In genomic region chr20:49823152-49823847, GRCh38 we compare ENCODE assay signal across 9 cellular contexts. TPM values are rescaled to one million over a fixed set of nuclear protein-coding genes. Genes with fewer than 3 reads are reported as not detected.
DNase-seq lines count a peak whose midpoint lies in the region; ATAC-seq and TF ChIP-seq lines count a peak whose summit lies in the region.
"Had no signal": no experiment of that assay in that cellular context is flagged by ENCODE, and none has a peak within 500 bp of the region (broad histone marks: within the 10 kb centered on the region; RNA-seq: fewer than 3 reads in every experiment).

No MANE protein-coding gene starts in this region.

- H3K27ac ChIP-seq in substantia nigra (ENCODE audit: low read depth, low read length, poor library complexity, severe bottlenecking): no peak overlapping the region
- H3K27ac ChIP-seq in osteoblast (ENCODE audit: low read depth, low read length): no peak overlapping the region

- peak overlapping the region; percentile 6 for H3K4me3 Mint-ChIP-seq in memory B cell

- H3K4me2 ChIP-seq in osteoblast (ENCODE audit: insufficient read depth, low read length): no peak overlapping the region

- no peaks in the 10 kb centered on the region for H3K27me3 ChIP-seq in osteoblast (ENCODE audit: insufficient read depth, low read length)

- peaks cover 23% of the 10 kb centered on the region for H3K4me1 Mint-ChIP-seq in memory B cell

- no peak overlapping the region for H3K4me3 ChIP-seq in osteoblast (ENCODE audit: insufficient read depth, low read length)

- peaks cover 18% of the 10 kb centered on the region for H3K4me1 ChIP-seq in osteoblast (ENCODE audit: insufficient read depth, low read length)

- TF ChIP-seq CTCF in osteoblast (IDR thresholded peaks at IDR 0.05; ENCODE audit: extremely low read depth, low read depth, low read length): no peak

- H3K79me2 ChIP-seq in osteoblast (ENCODE audit: insufficient read depth, low read length): peaks cover 7% of the 10 kb centered on the region

- H2AFZ ChIP-seq in osteoblast (ENCODE audit: low read length): no peak overlapping the region

- H4K20me1 ChIP-seq in osteoblast (ENCODE audit: insufficient read depth, low read length): no peaks in the 10 kb centered on the region

- H3K27me3 Mint-ChIP-seq in memory B cell: no peaks in the 10 kb centered on the region

- H3K36me3 Mint-ChIP-seq in activated naive CD4-positive, alpha-beta T cell treated with anti-CD3 and anti-CD28 coated beads, Interleukin-2, amount 50 U/mL, for 72 hours: peaks cover 14 to 45% of the 10 kb centered on the region in 2 donors
- H3K36me3 Mint-ChIP-seq in memory B cell: peaks cover 14% of the 10 kb centered on the region

- peak; percentile 87 to 95 for ATAC-seq in activated naive CD4-positive, alpha-beta T cell treated with anti-CD3 and anti-CD28 coated beads, Interleukin-2, amount 50 U/mL, for 72 hours
- peak; percentile 88 for ATAC-seq in memory B cell (ENCODE audit: low read depth)

- DNase-seq in stimulated activated CD4-positive, alpha-beta T cell treated with anti-CD3 and anti-CD28 coated beads, Interleukin-2, amount 100 ng/mL, for 4 hours (ENCODE audit: low read depth): peak; percentile 11
- DNase-seq in stimulated activated CD4-positive, alpha-beta T cell treated with anti-CD3 and anti-CD28 coated beads, Interleukin-12 subunit alpha, Interleukin-12 subunit beta, amount 100 ng/mL, for 4 hours: no peak
- DNase-seq in activated naive CD4-positive, alpha-beta T cell treated with anti-CD3 and anti-CD28 coated beads, Interleukin-2, amount 50 U/mL, for 72 hours (ENCODE audit: low spot score in 2 of 2): no peak
- DNase-seq in memory B cell (ENCODE audit: low spot score in 2 of 2) (no peak), NCI-H1930 (lab: John Stamatoyannopoulos, UW) (no peak), substantia nigra (lab: John Stamatoyannopoulos, UW) (no peak), NK-92 (lab: John Stamatoyannopoulos, UW; ENCODE audit: unreplicated experiment) (no peak), osteoblast (ENCODE audit: insufficient read length, low spot score, missing footprints) (no peak)
- DNase-seq: NCI-H446 treated with DMSO at 0.1 percent for 48 hours had no signal

- no peaks in the 10 kb centered on the region for H3K9me3 ChIP-seq in osteoblast (ENCODE audit: low read depth, low read length)

- H3K27ac Mint-ChIP-seq in activated naive CD4-positive, alpha-beta T cell treated with anti-CD3 and anti-CD28 coated beads, Interleukin-2, amount 50 U/mL, for 72 hours: peak overlapping the region; percentile 80 to 90
- peak overlapping the region; percentile 72 for H3K27ac Mint-ChIP-seq in memory B cell

- H3K36me3 ChIP-seq in osteoblast (ENCODE audit: insufficient read depth, low read length): peaks cover 34% of the 10 kb centered on the region

- peaks cover 0 to 7% of the 10 kb centered on the region in 2 donors for H3K9me3 Mint-ChIP-seq in activated naive CD4-positive, alpha-beta T cell treated with anti-CD3 and anti-CD28 coated beads, Interleukin-2, amount 50 U/mL, for 72 hours
- H3K9me3 Mint-ChIP-seq in memory B cell: no peaks in the 10 kb centered on the region

RNA-seq across cellular contexts. Expression of gene SLC9A8, which starts 10.7 kb away (rescaled TPM):
- total RNA-seq in activated naive CD4-positive, alpha-beta T cell treated with anti-CD3 and anti-CD28 coated beads, Interleukin-2, amount 50 U/mL, for 72 hours: 10 to 100 TPM; 10.7 to 16.2 TPM
- total RNA-seq in osteoblast: 6.9 and 9.7 TPM in 2 replicates
